In genomic region chr7:66952343-66953043, GRCh38 we compare ENCODE assay signal across 10 cellular contexts. TPM values are rescaled to one million over a fixed set of nuclear protein-coding genes. Genes with fewer than 3 reads are reported as not detected.
DNase-seq lines count a peak whose midpoint lies in the region; ATAC-seq and TF ChIP-seq lines count a peak whose summit lies in the region.
"Had no signal": no experiment of that assay in that cellular context is flagged by ENCODE, and none has a peak within 500 bp of the region (broad histone marks: within the 10 kb centered on the region; RNA-seq: fewer than 3 reads in every experiment).

No MANE protein-coding gene starts in this region.

- no peak for ATAC-seq in activated T-helper 17 cell treated with anti-CD3 and anti-CD28 coated beads, Interleukin-2, amount 50 U/mL, for 72 hours (replicated peaks)
- ATAC-seq in foreskin keratinocyte, result peak; percentile 87
- ATAC-seq in HG03442 (IDR thresholded peaks at IDR 0.05; ENCODE audit: unreplicated experiment), result no peak

- H3K27ac ChIP-seq in foreskin keratinocyte (no peak overlapping the region), spleen (no peak overlapping the region), esophagus muscularis mucosa (replicated peaks in 1 of 4) (no peak overlapping the region)
- H3K27ac ChIP-seq: lower lobe of right lung had no signal

- H3K4me3 ChIP-seq in spleen (no peak overlapping the region), esophagus muscularis mucosa (no peak overlapping the region)
- H3K4me3 ChIP-seq: lower lobe of right lung had no signal

- H3K36me3 ChIP-seq in spleen (peaks cover 8 to 100% (median 94%) of the 10 kb centered on the region in 6 donors), esophagus muscularis mucosa (peaks cover 70 to 100% (median 92%) of the 10 kb centered on the region in 4 donors)

- TF ChIP-seq CTCF in foreskin keratinocyte (conservative IDR thresholded peaks at IDR 0.05), result no peak
- no peak for TF ChIP-seq CTCF in spleen (IDR thresholded peaks at IDR 0.05 in 8 of 11, conservative IDR thresholded peaks at IDR 0.05 in 3 of 11)
- TF ChIP-seq CTCF in esophagus muscularis mucosa (IDR thresholded peaks at IDR 0.05), result no peak

- H3K27me3 ChIP-seq in foreskin keratinocyte (no peaks in the 10 kb centered on the region), spleen (replicated peaks in 1 of 7) (no peaks in the 10 kb centered on the region), esophagus muscularis mucosa (no peaks in the 10 kb centered on the region)

- TF ChIP-seq POLR2A in spleen (IDR thresholded peaks at IDR 0.05) (no peak), esophagus muscularis mucosa (IDR thresholded peaks at IDR 0.05; ENCODE audit: low read depth) (no peak)

- H3K4me1 Mint-ChIP-seq in activated T-helper 17 cell treated with anti-CD3 and anti-CD28 coated beads, Interleukin-2, amount 50 U/mL, for 72 hours, result peaks cover 4% of the 10 kb centered on the region

- H3K9me3 ChIP-seq in spleen (no peaks in the 10 kb centered on the region), esophagus muscularis mucosa (no peaks in the 10 kb centered on the region)
- H3K9me3 ChIP-seq: lower lobe of right lung had no signal

- H3K9me3 Mint-ChIP-seq in activated T-helper 17 cell treated with anti-CD3 and anti-CD28 coated beads, Interleukin-2, amount 50 U/mL, for 72 hours, result no peaks in the 10 kb centered on the region

- H3K4me1 ChIP-seq in foreskin keratinocyte (peaks cover 15% of the 10 kb centered on the region), spleen (peaks cover 0 to 23% (median 2%) of the 10 kb centered on the region in 6 donors), esophagus muscularis mucosa (peaks cover 0 to 3% (median 0%) of the 10 kb centered on the region in 4 donors)
- H3K4me1 ChIP-seq: lower lobe of right lung had no signal

- DNase-seq in HK-2 (ENCODE audit: unreplicated experiment) (peak; percentile 82), foreskin keratinocyte (peak; percentile 52 to 79), spleen (peak; percentile 55), esophagus muscularis mucosa (ENCODE audit: extremely low spot score) (no peak)
- no peak for DNase-seq in effector CD4-positive, alpha-beta T cell
- no peak for DNase-seq in activated CD4-positive, alpha-beta T cell treated with anti-CD3 and anti-CD28 coated beads for 1 hour
- DNase-seq: lower lobe of right lung had no signal

- H3K27ac Mint-ChIP-seq in activated T-helper 17 cell treated with anti-CD3 and anti-CD28 coated beads, Interleukin-2, amount 50 U/mL, for 72 hours, result peak overlapping the region; percentile 61
- H3K27ac Mint-ChIP-seq: activated naive CD8-positive, alpha-beta T cell had no signal

- TF ChIP-seq EP300 in esophagus muscularis mucosa (IDR thresholded peaks at IDR 0.05), result no peak

- intact Hi-C loops in spleen (cut with DNase I; ENCODE audit: low total_unique reads), result no loop called here
- intact Hi-C loops in esophagus muscularis mucosa (cut with DNase I), result no loop called here

- H3K4me3 Mint-ChIP-seq in activated T-helper 17 cell treated with anti-CD3 and anti-CD28 coated beads, Interleukin-2, amount 50 U/mL, for 72 hours, result no peak overlapping the region
- H3K4me3 Mint-ChIP-seq: activated naive CD8-positive, alpha-beta T cell had no signal

- WGBS in spleen, 5 donors, result 80 to 88% (median 83%) methylated on average over 11 of the region's 11 CpGs
- WGBS in esophagus muscularis mucosa, result 79% methylated on average over 11 of the region's 11 CpGs

- no peaks in the 10 kb centered on the region for H3K27me3 Mint-ChIP-seq in activated T-helper 17 cell treated with anti-CD3 and anti-CD28 coated beads, Interleukin-2, amount 50 U/mL, for 72 hours
- H3K27me3 Mint-ChIP-seq: activated naive CD8-positive, alpha-beta T cell had no signal

- peaks cover 94% of the 10 kb centered on the region for H3K36me3 Mint-ChIP-seq in activated T-helper 17 cell treated with anti-CD3 and anti-CD28 coated beads, Interleukin-2, amount 50 U/mL, for 72 hours (ENCODE audit: low read depth)

RNA-seq across cellular contexts. Expression of gene TMEM248, which starts 31.5 kb away (rescaled TPM):
- 10 to 100 TPM; 67.4 to 85.7 TPM for total RNA-seq in activated T-helper 17 cell treated with anti-CD3 and anti-CD28 coated beads, Interleukin-2, amount 50 U/mL, for 72 hours
- 57.4 TPM in 2 replicates for total RNA-seq in foreskin keratinocyte
- polyA plus RNA-seq in foreskin keratinocyte, result 35.3 and 37.0 TPM in 2 replicates
- total RNA-seq in spleen, result 100 to 1,000 TPM in 3 of 7 donors, 10 to 100 TPM in 4; 79.7 to 142 (median 93.7) TPM
- polyA plus RNA-seq in spleen, result 10 to 100 TPM; 21.5 to 30.9 (median 25.8) TPM
- total RNA-seq in esophagus muscularis mucosa, result 100 to 1,000 TPM in 2 of 4 donors, 10 to 100 TPM in 2; 87.6 to 113 (median 99.7) TPM

RNA-seq across cellular contexts. Expression of gene SBDS, which starts 42.9 kb away (rescaled TPM):
- 10 to 100 TPM; 35.7 to 60.6 TPM for total RNA-seq in activated T-helper 17 cell treated with anti-CD3 and anti-CD28 coated beads, Interleukin-2, amount 50 U/mL, for 72 hours
- 89.1 and 104 TPM in 2 replicates for total RNA-seq in foreskin keratinocyte
- polyA plus RNA-seq in foreskin keratinocyte, result 91.2 and 111 TPM in 2 replicates
- total RNA-seq in spleen, result 10 to 100 TPM; 44.9 to 63.8 (median 53.1) TPM
- 10 to 100 TPM; 36.9 to 58.5 (median 45.1) TPM for polyA plus RNA-seq in spleen
- 100 to 1,000 TPM; 198 to 293 (median 264) TPM for total RNA-seq in esophagus muscularis mucosa

RNA-seq across cellular contexts. Expression of gene TYW1, which starts 44.1 kb away (rescaled TPM):
- 10 to 100 TPM; 11.1 to 16.2 TPM for total RNA-seq in activated T-helper 17 cell treated with anti-CD3 and anti-CD28 coated beads, Interleukin-2, amount 50 U/mL, for 72 hours
- total RNA-seq in foreskin keratinocyte, result 13.4 and 13.8 TPM in 2 replicates
- 6.1 and 6.7 TPM in 2 replicates for polyA plus RNA-seq in foreskin keratinocyte
- total RNA-seq in spleen, result 10 to 100 TPM; 14.2 to 83.6 (median 23.5) TPM
- 1 to 10 TPM; 4.9 to 7.4 (median 7.0) TPM for polyA plus RNA-seq in spleen
- total RNA-seq in esophagus muscularis mucosa, result 10 to 100 TPM; 10.7 to 14.2 (median 13.0) TPM

Comparison
In these comparisons a context has a peak if more than half of its experiments do, and no peak if none do; other contexts are left out.
1. DNase-seq: peak in HK-2 (single experiment), foreskin keratinocyte (2 of 2) and spleen (single experiment); none in esophagus muscularis mucosa (single experiment), effector CD4-positive, alpha-beta T cell (single experiment) and activated CD4-positive, alpha-beta T cell treated with anti-CD3 and anti-CD28 coated beads for 1 hour (single experiment).